ENCODE assay signal across 1 cellular context in genomic region chr15:66573348-66573718, GRCh38.
TF ChIP-seq lines count a peak whose summit lies in the region.

No MANE protein-coding gene starts in this region.

TF ChIP-seq in K562, 482 proteins besides CTCF, POLR2A, EP300 and RAD21:
- TF ChIP-seq POLR2AphosphoS2 (IDR thresholded peaks at IDR 0.05; ENCODE audit: low read length) (no peak), ZNF436 (CRISPR knock-in tag; IDR thresholded peaks at IDR 0.05) (no peak), PHB2 (IDR thresholded peaks at IDR 0.05; ENCODE audit: low read depth) (no peak), BRF1 (IDR thresholded peaks at IDR 0.05; ENCODE audit: borderline replicate concordance, extremely low read depth, insufficient read length) (no peak), GABPB2 (CRISPR knock-in tag; conservative IDR thresholded peaks at IDR 0.05) (no peak), ZNF41 (CRISPR knock-in tag; conservative IDR thresholded peaks at IDR 0.05) (no peak), HINFP (tag; conservative IDR thresholded peaks at IDR 0.05; ENCODE audit: low read depth) (no peak), RNF2 (IDR thresholded peaks at IDR 0.05) (no peak), ZNF740 (CRISPR knock-in tag; IDR thresholded peaks at IDR 0.05) (no peak), ZNF740 (tag; IDR thresholded peaks at IDR 0.05) (no peak), SP2 (IDR thresholded peaks at IDR 0.05; ENCODE audit: extremely low read depth, low read depth, low read length, poor library complexity, severe bottlenecking) (no peak), ZNF277 (CRISPR knock-in tag; IDR thresholded peaks at IDR 0.05; ENCODE audit: borderline replicate concordance) (no peak), CBX3 (IDR thresholded peaks at IDR 0.05; ENCODE audit: borderline replicate concordance in 1 of 2, low read length in 2 of 2) (no peak), RB1 (IDR thresholded peaks at IDR 0.05; ENCODE audit: low read depth) (no peak)
